17 cellular contexts compared by ENCODE assay signal in the genomic region with DNA sequence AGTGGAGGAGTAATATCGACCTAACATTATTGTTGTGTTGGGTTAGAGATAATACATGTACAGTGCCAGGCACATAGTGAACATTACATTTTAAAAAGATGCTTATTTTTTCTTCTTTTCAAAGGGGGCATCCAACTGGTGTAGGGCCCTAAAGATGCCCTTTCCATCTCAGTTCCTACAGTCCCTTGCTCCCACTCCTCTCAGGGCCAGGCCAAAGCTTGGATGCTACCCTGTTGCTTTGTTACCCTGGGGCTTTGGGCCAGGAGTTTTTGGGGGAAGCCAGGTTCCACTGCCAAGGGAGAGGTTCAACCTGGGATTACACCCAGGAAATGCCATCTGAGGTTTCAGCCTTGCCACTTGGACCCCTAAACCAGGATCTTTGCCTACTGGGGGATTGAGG. TPM values are rescaled to one million over a fixed set of nuclear protein-coding genes. Genes with fewer than 3 reads are reported as not detected.
"Had no signal": no experiment of that assay in that cellular context is flagged by ENCODE, and none has a peak within 500 bp of the region (broad histone marks: within the 10 kb centered on the region; RNA-seq: fewer than 3 reads in every experiment).

No MANE protein-coding gene starts in this region.

- H3K79me2 ChIP-seq: parathyroid adenoma had no signal

- H3K36me3 ChIP-seq: breast epithelium, tibial artery had no signal

- H3K27ac ChIP-seq: breast epithelium, parathyroid adenoma, skin epidermis, tibial artery had no signal

- H3K4me3 Mint-ChIP-seq: activated CD8-positive, alpha-beta memory T cell treated with anti-CD3 and anti-CD28 coated beads, Interleukin-2, amount 10 ng/mL, durations not matched to agents 7 days and 5 days; activated T-cell treated with anti-CD3 and anti-CD28 coated beads, Interleukin-2, amount 50 U/mL, for 4 hours; stimulated activated effector memory CD8-positive, alpha-beta T cell treated with anti-CD3 and anti-CD28 coated beads, Interleukin-12 subunit alpha, Interleukin-12 subunit beta, amount 100 ng/mL, for 72 hours; T-helper 2 cell treated with Interferon-gamma antibody and Interleukin-4, amounts not matched to agents 5 μg/mL and 100 μg/mL, for 36 hours had no signal

- H3K4me1 ChIP-seq: breast epithelium, parathyroid adenoma had no signal

- H3K4me1 Mint-ChIP-seq: activated CD8-positive, alpha-beta memory T cell treated with anti-CD3 and anti-CD28 coated beads, Interleukin-2, amount 10 ng/mL, durations not matched to agents 7 days and 5 days; stimulated activated effector memory CD8-positive, alpha-beta T cell treated with anti-CD3 and anti-CD28 coated beads, Interleukin-12 subunit alpha, Interleukin-12 subunit beta, amount 100 ng/mL, for 72 hours had no signal

- DNase-seq: activated CD4-positive, alpha-beta T cell treated with anti-CD3 and anti-CD28 coated beads, Interleukin-2, amount 50 U/mL, for 48 hours; activated CD4-positive, CD25-positive, alpha-beta regulatory T cell treated with anti-CD3 and anti-CD28 coated beads, Interleukin-2, amount 50 U/mL, for 72 hours; activated CD8-positive, alpha-beta memory T cell treated with anti-CD3 and anti-CD28 coated beads, Interleukin-2, amount 10 ng/mL, durations not matched to agents 7 days and 5 days; activated effector memory CD4-positive, alpha-beta T cell treated with anti-CD3 and anti-CD28 coated beads, Interleukin-2, amount 50 U/mL, for 16 hours; activated T-cell treated with anti-CD3 and anti-CD28 coated beads, Interleukin-2, amount 50 U/mL, for 4 hours; amniotic stem cell; foreskin melanocyte; left colon; mammary epithelial cell; SW 1271; tibial artery had no signal

- H3K27ac Mint-ChIP-seq: activated CD8-positive, alpha-beta memory T cell treated with anti-CD3 and anti-CD28 coated beads, Interleukin-2, amount 10 ng/mL, durations not matched to agents 7 days and 5 days; activated naive CD4-positive, alpha-beta T cell treated with anti-CD3 and anti-CD28 coated beads, Interleukin-2, amount 50 U/mL, for 72 hours; stimulated activated effector memory CD8-positive, alpha-beta T cell treated with anti-CD3 and anti-CD28 coated beads, Interleukin-12 subunit alpha, Interleukin-12 subunit beta, amount 100 ng/mL, for 72 hours; T-helper 2 cell treated with Interferon-gamma antibody and Interleukin-4, amounts not matched to agents 5 μg/mL and 100 μg/mL, for 36 hours had no signal

- H3K36me3 Mint-ChIP-seq: activated CD8-positive, alpha-beta memory T cell treated with anti-CD3 and anti-CD28 coated beads, Interleukin-2, amount 10 ng/mL, durations not matched to agents 7 days and 5 days; activated naive CD4-positive, alpha-beta T cell treated with anti-CD3 and anti-CD28 coated beads, Interleukin-2, amount 50 U/mL, for 72 hours; stimulated activated effector memory CD8-positive, alpha-beta T cell treated with anti-CD3 and anti-CD28 coated beads, Interleukin-12 subunit alpha, Interleukin-12 subunit beta, amount 100 ng/mL, for 72 hours had no signal

- ATAC-seq: activated CD8-positive, alpha-beta memory T cell treated with anti-CD3 and anti-CD28 coated beads, Interleukin-2, amount 10 ng/mL, durations not matched to agents 7 days and 5 days; activated naive CD4-positive, alpha-beta T cell treated with anti-CD3 and anti-CD28 coated beads, Interleukin-2, amount 50 U/mL, for 72 hours; activated T-cell treated with anti-CD3 and anti-CD28 coated beads, Interleukin-2, amount 50 U/mL, for 4 hours; left colon; stimulated activated effector memory CD8-positive, alpha-beta T cell treated with anti-CD3 and anti-CD28 coated beads, Interleukin-12 subunit alpha, Interleukin-12 subunit beta, amount 100 ng/mL, for 72 hours had no signal

- H3K27me3 ChIP-seq: tibial artery had no signal

- H3K9me3 ChIP-seq: breast epithelium, tibial artery had no signal

- H3K9me3 Mint-ChIP-seq: activated naive CD4-positive, alpha-beta T cell treated with anti-CD3 and anti-CD28 coated beads, Interleukin-2, amount 50 U/mL, for 72 hours; activated T-cell treated with anti-CD3 and anti-CD28 coated beads, Interleukin-2, amount 50 U/mL, for 4 hours; stimulated activated effector memory CD8-positive, alpha-beta T cell treated with anti-CD3 and anti-CD28 coated beads, Interleukin-12 subunit alpha, Interleukin-12 subunit beta, amount 100 ng/mL, for 72 hours; T-helper 2 cell treated with Interferon-gamma antibody and Interleukin-4, amounts not matched to agents 5 μg/mL and 100 μg/mL, for 36 hours had no signal

- H3K9ac ChIP-seq: parathyroid adenoma had no signal

RNA-seq across cellular contexts. Expression of a gene that starts 0.9 kb away (rescaled TPM):
- total RNA-seq: activated CD8-positive, alpha-beta memory T cell treated with anti-CD3 and anti-CD28 coated beads, Interleukin-2, amount 10 ng/mL, durations not matched to agents 7 days and 5 days; activated naive CD4-positive, alpha-beta T cell treated with anti-CD3 and anti-CD28 coated beads, Interleukin-2, amount 50 U/mL, for 72 hours; activated T-cell treated with anti-CD3 and anti-CD28 coated beads, Interleukin-2, amount 50 U/mL, for 4 hours; mammary epithelial cell had no signal
- polyA plus RNA-seq: mammary epithelial cell had no signal
